9 cellular contexts compared by ENCODE assay signal in the genomic region with DNA sequence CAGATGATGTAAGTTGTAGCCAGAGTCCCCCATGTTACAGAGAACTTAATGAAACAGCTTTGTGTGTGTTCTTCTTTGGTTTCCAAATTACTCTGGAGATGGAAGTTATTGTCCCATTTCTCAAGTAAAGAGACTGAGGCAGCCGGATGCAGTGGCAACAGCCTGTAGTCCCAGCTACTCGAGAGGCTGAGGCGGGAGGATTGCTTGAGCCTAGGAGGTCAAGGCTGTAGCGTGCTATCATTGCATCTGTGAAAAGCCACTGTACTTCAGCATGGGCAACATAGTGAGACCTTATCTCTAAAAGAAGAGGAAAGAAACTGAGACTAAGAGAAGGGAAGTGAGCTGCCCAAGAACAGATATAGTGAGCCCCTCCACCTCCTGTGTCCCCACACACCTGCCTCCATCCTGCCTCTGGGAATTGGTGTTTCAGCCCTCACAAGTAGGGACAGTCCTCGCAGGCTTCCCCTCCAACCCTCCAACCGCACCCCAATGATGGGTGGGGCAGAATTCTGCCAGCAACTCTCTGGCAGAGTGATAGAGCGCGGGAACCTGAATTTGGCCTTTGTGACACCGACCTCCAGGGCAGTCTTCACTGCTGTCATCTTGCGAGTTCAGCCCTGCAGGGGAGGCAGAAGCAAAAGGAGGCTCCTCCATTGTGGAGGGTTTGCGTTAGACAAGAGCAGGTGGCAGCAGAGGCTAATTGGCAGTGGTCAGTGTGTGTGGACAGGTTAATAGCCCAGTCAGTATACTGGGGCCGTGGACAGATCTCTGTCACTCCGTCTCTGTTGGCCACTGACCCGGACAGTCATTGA. TPM values are rescaled to one million over a fixed set of nuclear protein-coding genes. Genes with fewer than 3 reads are reported as not detected.
DNase-seq lines count a peak whose midpoint lies in the region; ATAC-seq, FAIRE-seq and TF ChIP-seq lines count a peak whose summit lies in the region.
"Had no signal": no experiment of that assay in that cellular context is flagged by ENCODE, and none has a peak within 500 bp of the region (broad histone marks: within the 10 kb centered on the region; RNA-seq: fewer than 3 reads in every experiment).

No MANE protein-coding gene starts in this region.

- no peaks in the 10 kb centered on the region for H3K9me3 Mint-ChIP-seq in activated naive CD8-positive, alpha-beta T cell treated with anti-CD3 and anti-CD28 coated beads for 36 hours

- peak overlapping the region; percentile 90 for H3K4me3 Mint-ChIP-seq in activated naive CD8-positive, alpha-beta T cell treated with anti-CD3 and anti-CD28 coated beads for 36 hours

- H3K4me1 ChIP-seq in left ventricle myocardium inferior (peaks cover 50% of the 10 kb centered on the region), right lobe of liver (peaks cover 0 to 39% (median 16%) of the 10 kb centered on the region in 4 donors)

- intact Hi-C loops in left ventricle myocardium inferior (cut with micrococcal nuclease) = no loop called here
- intact Hi-C loops in left ventricle myocardium superior (cut with micrococcal nuclease) = no loop called here
- intact Hi-C loops in right lobe of liver (cut with DNase I) = no loop called here

- no peak for DNase-seq in left ventricle myocardium inferior
- DNase-seq in left ventricle myocardium superior = no peak
- no peak for DNase-seq in activated naive CD8-positive, alpha-beta T cell treated with anti-CD3 and anti-CD28 coated beads for 36 hours
- no peak for DNase-seq in right lobe of liver
- DNase-seq in urothelium cell line (ENCODE audit: low spot score) = no peak
- no peak for DNase-seq in mucosa of gallbladder (ENCODE audit: low spot score)
- no peak for DNase-seq in NCI-H2227 (lab: John Stamatoyannopoulos, UW; ENCODE audit: unreplicated experiment)

- H3K9me3 ChIP-seq in left ventricle myocardium inferior (replicated peaks) = no peaks in the 10 kb centered on the region
- H3K9me3 ChIP-seq in right lobe of liver = no peaks in the 10 kb centered on the region

- ATAC-seq in left ventricle myocardium superior = no peak
- ATAC-seq in right lobe of liver = no peak
- no peak for ATAC-seq in HG02588 (IDR thresholded peaks at IDR 0.05; ENCODE audit: unreplicated experiment)

- H3K4me1 Mint-ChIP-seq in activated naive CD8-positive, alpha-beta T cell treated with anti-CD3 and anti-CD28 coated beads for 36 hours = peaks cover 32% of the 10 kb centered on the region

- WGBS in right lobe of liver (ENCODE audit: insufficient coverage, low coverage, low lambda C conversion rate, missing lambda C conversion rate) = 19% methylated on average over 12 of the region's 14 CpGs

- H3K27ac Mint-ChIP-seq in activated naive CD8-positive, alpha-beta T cell treated with anti-CD3 and anti-CD28 coated beads for 36 hours = no peak overlapping the region

- TF ChIP-seq POLR2A in right lobe of liver (IDR thresholded peaks at IDR 0.05) = no peak

- H3K27me3 ChIP-seq in left ventricle myocardium inferior (ENCODE audit: low read depth) = no peaks in the 10 kb centered on the region
- no peaks in the 10 kb centered on the region for H3K27me3 ChIP-seq in right lobe of liver

- H3K36me3 Mint-ChIP-seq in activated naive CD8-positive, alpha-beta T cell treated with anti-CD3 and anti-CD28 coated beads for 36 hours = peaks cover 2% of the 10 kb centered on the region

- FAIRE-seq in urothelium cell line (lab: Jason Lieb, UNC) = peak; percentile 58
- FAIRE-seq: G401.6 had no signal

- H3K4me3 ChIP-seq in left ventricle myocardium inferior (peak overlapping the region; percentile 74), right lobe of liver (peak overlapping the region; percentile 63 to 85 (median 75))

- H3K27ac ChIP-seq in left ventricle myocardium inferior (replicated peaks) (peak overlapping the region; percentile 86), right lobe of liver (peak overlapping the region; percentile 57 to 77 (median 69))

- H3K27me3 Mint-ChIP-seq in activated naive CD8-positive, alpha-beta T cell treated with anti-CD3 and anti-CD28 coated beads for 36 hours = no peaks in the 10 kb centered on the region

- H3K36me3 ChIP-seq in left ventricle myocardium inferior (peaks cover under 1% of the 10 kb centered on the region), right lobe of liver (peaks cover 0 to under 1% (median 0%) of the 10 kb centered on the region in 4 donors)

- no peak for TF ChIP-seq CTCF in left ventricle myocardium inferior (IDR thresholded peaks at IDR 0.05; ENCODE audit: borderline replicate concordance)
- no peak for TF ChIP-seq CTCF in right lobe of liver (IDR thresholded peaks at IDR 0.05)

RNA-seq across cellular contexts. Expression of gene PDXP, which starts 1.6 kb away (rescaled TPM):
- 23.9 TPM for total RNA-seq in left ventricle myocardium inferior
- total RNA-seq in left ventricle myocardium superior = 21.5 TPM
- total RNA-seq in activated naive CD8-positive, alpha-beta T cell treated with anti-CD3 and anti-CD28 coated beads for 36 hours = 10 to 100 TPM; 41.4 to 42.5 TPM
- 10 to 100 TPM; 15.7 to 63.4 (median 34.4) TPM for total RNA-seq in right lobe of liver
- 12.1 TPM for total RNA-seq in mucosa of gallbladder

RNA-seq across cellular contexts. Expression of gene LGALS1, which starts 15.3 kb away (rescaled TPM):
- total RNA-seq in left ventricle myocardium inferior (843 TPM), left ventricle myocardium superior (1,086 TPM), right lobe of liver (100 to 1,000 TPM in 4 of 6 experiments, 10 to 100 TPM in 2; 34.7 to 267 (median 141) TPM), mucosa of gallbladder (587 TPM)
- 100 to 1,000 TPM; 166 to 171 TPM for total RNA-seq in activated naive CD8-positive, alpha-beta T cell treated with anti-CD3 and anti-CD28 coated beads for 36 hours

RNA-seq across cellular contexts. Expression of gene SH3BP1, which starts 20.6 kb away (rescaled TPM):
- 2.5 TPM for total RNA-seq in left ventricle myocardium inferior
- 2.7 TPM for total RNA-seq in left ventricle myocardium superior
- total RNA-seq in activated naive CD8-positive, alpha-beta T cell treated with anti-CD3 and anti-CD28 coated beads for 36 hours = 100 to 1,000 TPM in 1 of 2 experiments, 10 to 100 TPM in 1; 90.8 to 103 TPM
- 1 to 10 TPM; 1.6 to 4.8 (median 2.8) TPM for total RNA-seq in right lobe of liver
- 13.6 TPM for total RNA-seq in mucosa of gallbladder

RNA-seq across cellular contexts. Expression of gene NOL12, which starts 26.0 kb away (rescaled TPM):
- 12.8 TPM for total RNA-seq in left ventricle myocardium inferior
- 12.0 TPM for total RNA-seq in left ventricle myocardium superior
- total RNA-seq in activated naive CD8-positive, alpha-beta T cell treated with anti-CD3 and anti-CD28 coated beads for 36 hours = 10 to 100 TPM; 50.0 to 50.8 TPM
- 10 to 100 TPM in 2 of 6 experiments, 1 to 10 TPM in 4; 8.4 to 16.1 (median 9.4) TPM for total RNA-seq in right lobe of liver
- 27.1 TPM for total RNA-seq in mucosa of gallbladder

RNA-seq across cellular contexts. Expression of gene TRIOBP, which starts 36.7 kb away (rescaled TPM):
- total RNA-seq in left ventricle myocardium inferior (86.5 TPM), left ventricle myocardium superior (82.7 TPM), right lobe of liver (10 to 100 TPM; 11.7 to 22.8 (median 20.7) TPM), mucosa of gallbladder (119 TPM)
- total RNA-seq in activated naive CD8-positive, alpha-beta T cell treated with anti-CD3 and anti-CD28 coated beads for 36 hours = 10 to 100 TPM; 19.7 to 20.8 TPM
